Comparison of ENCODE assay signal across 33 cellular contexts in the genomic region with DNA sequence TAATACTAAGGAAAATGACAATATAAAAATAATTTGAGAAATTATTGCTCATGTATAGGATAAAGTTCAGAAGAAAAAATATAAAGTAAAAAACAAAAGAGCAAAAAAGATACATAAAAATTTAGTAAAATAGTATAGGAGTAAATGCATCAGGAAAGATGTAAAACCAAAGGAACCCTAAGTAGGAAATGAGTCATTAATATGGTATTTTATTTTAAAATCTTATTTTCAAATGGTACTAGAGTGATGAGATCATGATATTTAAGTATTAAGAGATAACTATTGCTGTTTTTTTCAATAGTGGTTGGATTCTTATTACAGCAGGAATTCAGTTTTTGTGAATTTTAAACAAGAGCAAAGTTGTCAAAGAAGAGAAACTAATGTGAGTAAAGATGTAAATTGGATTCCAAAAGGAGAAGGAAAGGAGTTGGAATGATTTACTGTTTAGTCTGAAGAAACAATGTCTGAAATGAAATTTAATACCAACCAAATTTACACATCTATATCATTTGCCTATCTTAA. TPM values are rescaled to one million over a fixed set of nuclear protein-coding genes. Genes with fewer than 3 reads are reported as not detected.
DNase-seq lines count a peak whose midpoint lies in the region; ATAC-seq, FAIRE-seq and TF ChIP-seq lines count a peak whose summit lies in the region.
"Had no signal": no experiment of that assay in that cellular context is flagged by ENCODE, and none has a peak within 500 bp of the region (broad histone marks: within the 10 kb centered on the region; RNA-seq: fewer than 3 reads in every experiment).

No MANE protein-coding gene starts in this region.

- FAIRE-seq in pancreas (lab: Jason Lieb, UNC): no peak
- FAIRE-seq: endometrium, small intestine had no signal

- no peaks in the 10 kb centered on the region for H3K27me3 Mint-ChIP-seq in activated CD8-positive, alpha-beta T cell treated with anti-CD3 and anti-CD28 coated beads for 36 hours
- H3K27me3 Mint-ChIP-seq: activated naive CD8-positive, alpha-beta T cell treated with anti-CD3 and anti-CD28 coated beads for 36 hours; activated T-cell treated with anti-CD3 and anti-CD28 coated beads, Interleukin-2, amount 50 U/mL, for 24 hours; IgD-negative memory B cell; T-cell had no signal

- H3K4me1 ChIP-seq in skeletal muscle satellite cell (ENCODE audit: control insufficient read depth, insufficient read depth, low read length) (peaks cover 16% of the 10 kb centered on the region), pancreas (no peaks in the 10 kb centered on the region)
- H3K4me1 ChIP-seq: parathyroid adenoma, SJCRH30, upper lobe of right lung had no signal

- H3K9me3 ChIP-seq in SK-N-MC (ENCODE audit: low read depth, low read length) (no peaks in the 10 kb centered on the region), skeletal muscle satellite cell (replicated peaks; ENCODE audit: low read length) (no peaks in the 10 kb centered on the region), pancreas (no peaks in the 10 kb centered on the region)
- H3K9me3 ChIP-seq: SJCRH30, upper lobe of right lung had no signal

- H3K36me3 Mint-ChIP-seq in activated CD8-positive, alpha-beta T cell treated with anti-CD3 and anti-CD28 coated beads for 36 hours (ENCODE audit: low read depth): no peaks in the 10 kb centered on the region
- H3K36me3 Mint-ChIP-seq: activated naive CD8-positive, alpha-beta T cell treated with anti-CD3 and anti-CD28 coated beads for 36 hours; CD14-positive monocyte; IgD-negative memory B cell; T-cell had no signal

- POLR2A ChIA-PET in activated CD8-positive, alpha-beta T cell treated with anti-CD3 and anti-CD28 coated beads for 36 hours (lab: Charles Lee): no interaction called here

- H3K4me3 ChIP-seq in SK-N-MC: no peak overlapping the region
- H3K4me3 ChIP-seq in skeletal muscle satellite cell (ENCODE audit: low read length): no peak overlapping the region
- H3K4me3 ChIP-seq in pancreas: no peak overlapping the region
- H3K4me3 ChIP-seq: dorsolateral prefrontal cortex, SJCRH30, upper lobe of right lung had no signal

- ATAC-seq in pancreas (no peak), GM19324 (IDR thresholded peaks at IDR 0.05; ENCODE audit: low FRiP score, unreplicated experiment) (no peak)
- ATAC-seq in activated CD8-positive, alpha-beta T cell treated with anti-CD3 and anti-CD28 coated beads for 36 hours: no peak
- ATAC-seq: T-cell, upper lobe of right lung had no signal

- H3K27ac ChIP-seq in SK-N-MC (peak overlapping the region; percentile 79), pancreas (no peak overlapping the region)
- H3K27ac ChIP-seq: dorsolateral prefrontal cortex, parathyroid adenoma, SJCRH30, upper lobe of right lung, WERI-Rb-1 had no signal

- H3K27ac Mint-ChIP-seq in activated CD8-positive, alpha-beta T cell treated with anti-CD3 and anti-CD28 coated beads for 36 hours: no peak overlapping the region
- H3K27ac Mint-ChIP-seq: activated naive CD8-positive, alpha-beta T cell treated with anti-CD3 and anti-CD28 coated beads for 36 hours; activated T-cell treated with anti-CD3 and anti-CD28 coated beads, Interleukin-2, amount 50 U/mL, for 24 hours; H9; IgD-negative memory B cell; nephron; T-cell had no signal

- H3K27me3 ChIP-seq in skeletal muscle satellite cell (ENCODE audit: control insufficient read depth, insufficient read depth, low read length): no peaks in the 10 kb centered on the region
- no peaks in the 10 kb centered on the region for H3K27me3 ChIP-seq in pancreas
- H3K27me3 ChIP-seq: dorsolateral prefrontal cortex, SJCRH30, upper lobe of right lung had no signal

- intact Hi-C loops in pancreas (cut with DNase I): no loop called here
- intact Hi-C loops in activated CD8-positive, alpha-beta T cell treated with anti-CD3 and anti-CD28 coated beads for 36 hours (cut with micrococcal nuclease): no loop called here

- H3K36me3 ChIP-seq in SK-N-MC (ENCODE audit: insufficient read depth, low read length) (no peaks in the 10 kb centered on the region), skeletal muscle satellite cell (ENCODE audit: insufficient read depth, low read length) (no peaks in the 10 kb centered on the region), pancreas (no peaks in the 10 kb centered on the region)
- H3K36me3 ChIP-seq: SJCRH30, upper lobe of right lung, WERI-Rb-1 had no signal

- peak; percentile 14 for DNase-seq in GM03348 (ENCODE audit: low spot score)
- no peak for DNase-seq in SK-N-MC (ENCODE audit: low read depth, low spot score)
- peak; percentile 7 for DNase-seq in dermis blood vessel endothelial cell
- DNase-seq in pancreas: no peak
- no peak for DNase-seq in G401 (ENCODE audit: low spot score)
- DNase-seq in activated CD8-positive, alpha-beta T cell treated with anti-CD3 and anti-CD28 coated beads for 36 hours: no peak
- DNase-seq: activated CD4-positive, alpha-beta T cell treated with anti-CD3 and anti-CD28 coated beads for 48 hours; activated gamma-delta T cell; activated naive CD8-positive, alpha-beta T cell treated with anti-CD3 and anti-CD28 coated beads for 36 hours; activated T-cell treated with anti-CD3 and anti-CD28 coated beads, Interleukin-2, amount 50 U/mL, for 24 hours; Calu3; central memory CD4-positive, alpha-beta T cell; DMS79 treated with DMSO at 0.1 percent for 48 hours; dorsolateral prefrontal cortex; H9; hippocampal formation; NCI-H1048; NCI-H446; NCI-H774; SJCRH30; small intestine; stimulated activated naive CD4-positive, alpha-beta T cell; T-cell; upper lobe of right lung; WERI-Rb-1 had no signal

- no peak overlapping the region for H3K9ac ChIP-seq in SK-N-MC (ENCODE audit: insufficient read length)
- no peak overlapping the region for H3K9ac ChIP-seq in skeletal muscle satellite cell (ENCODE audit: low read depth, low read length)
- H3K9ac ChIP-seq: parathyroid adenoma had no signal

- CTCF ChIA-PET in activated CD8-positive, alpha-beta T cell treated with anti-CD3 and anti-CD28 coated beads for 36 hours (lab: Charles Lee): no interaction called here

- no peak overlapping the region for H3K4me3 Mint-ChIP-seq in activated CD8-positive, alpha-beta T cell treated with anti-CD3 and anti-CD28 coated beads for 36 hours
- H3K4me3 Mint-ChIP-seq: activated naive CD8-positive, alpha-beta T cell treated with anti-CD3 and anti-CD28 coated beads for 36 hours; activated T-cell treated with anti-CD3 and anti-CD28 coated beads, Interleukin-2, amount 50 U/mL, for 24 hours; CD14-positive monocyte; H9; IgD-negative memory B cell; nephron; T-cell had no signal

- no peaks in the 10 kb centered on the region for H3K4me1 Mint-ChIP-seq in activated CD8-positive, alpha-beta T cell treated with anti-CD3 and anti-CD28 coated beads for 36 hours (ENCODE audit: low read depth)
- H3K4me1 Mint-ChIP-seq: activated naive CD8-positive, alpha-beta T cell treated with anti-CD3 and anti-CD28 coated beads for 36 hours; CD14-positive monocyte; H9; IgD-negative memory B cell; nephron; T-cell had no signal

- peak overlapping the region; percentile 40 for H3K4me2 ChIP-seq in skeletal muscle satellite cell (ENCODE audit: low read length)

- no peaks in the 10 kb centered on the region for H3K9me3 Mint-ChIP-seq in activated CD8-positive, alpha-beta T cell treated with anti-CD3 and anti-CD28 coated beads for 36 hours
- H3K9me3 Mint-ChIP-seq: activated naive CD8-positive, alpha-beta T cell treated with anti-CD3 and anti-CD28 coated beads for 36 hours; activated T-cell treated with anti-CD3 and anti-CD28 coated beads, Interleukin-2, amount 50 U/mL, for 24 hours; H9; nephron had no signal

- TF ChIP-seq CTCF in pancreas (IDR thresholded peaks at IDR 0.05): no peak
- TF ChIP-seq CTCF in activated CD8-positive, alpha-beta T cell treated with anti-CD3 and anti-CD28 coated beads for 36 hours (IDR thresholded peaks at IDR 0.05): no peak

- in situ Hi-C loops in G401 (cut with HindIII; ENCODE audit: low sequenced_read_pairs): no loop called here

RNA-seq across cellular contexts. Expression of a gene that starts 20.0 kb away (rescaled TPM):
- total RNA-seq in dermis blood vessel endothelial cell: 127 and 189 TPM in 2 replicates
- under 0.01 TPM in 1 of 2 replicates, not detected in the other for total RNA-seq in skeletal muscle satellite cell (2012; rRNA removed)
- 1 to 10 TPM; 1.5 to 5.6 (median 2.4) TPM for total RNA-seq in pancreas
- polyA plus RNA-seq in pancreas: 1 to 10 TPM; 2.2 to 4.6 TPM
- total RNA-seq in G401 (2014; rRNA removed; shearing (Covaris generic)): not detected in 2 replicates
- total RNA-seq in activated CD8-positive, alpha-beta T cell treated with anti-CD3 and anti-CD28 coated beads for 36 hours: not detected
- total RNA-seq: activated naive CD8-positive, alpha-beta T cell treated with anti-CD3 and anti-CD28 coated beads for 36 hours; Calu3; H9; RPMI7951 had no signal
- polyA plus RNA-seq: CD14-positive monocyte, IgD-negative memory B cell had no signal

Comparison
In these comparisons a context has a peak if more than half of its experiments do, and no peak if none do; other contexts are left out.
1. DNase-seq: peak in GM03348 (single experiment) and dermis blood vessel endothelial cell (single experiment); none in SK-N-MC (single experiment), pancreas (0 of 6), G401 (single experiment) and activated CD8-positive, alpha-beta T cell treated with anti-CD3 and anti-CD28 coated beads for 36 hours (single experiment).
2. RNA of a gene that starts 20.0 kb away (total RNA-seq): 127 to 189 TPM in dermis blood vessel endothelial cell; 1.5 to 5.6 TPM in pancreas, not detected in G401 and not detected in activated CD8-positive, alpha-beta T cell treated with anti-CD3 and anti-CD28 coated beads for 36 hours; every median in the first group is over 10 times any median in the second.